In the genomic region with DNA sequence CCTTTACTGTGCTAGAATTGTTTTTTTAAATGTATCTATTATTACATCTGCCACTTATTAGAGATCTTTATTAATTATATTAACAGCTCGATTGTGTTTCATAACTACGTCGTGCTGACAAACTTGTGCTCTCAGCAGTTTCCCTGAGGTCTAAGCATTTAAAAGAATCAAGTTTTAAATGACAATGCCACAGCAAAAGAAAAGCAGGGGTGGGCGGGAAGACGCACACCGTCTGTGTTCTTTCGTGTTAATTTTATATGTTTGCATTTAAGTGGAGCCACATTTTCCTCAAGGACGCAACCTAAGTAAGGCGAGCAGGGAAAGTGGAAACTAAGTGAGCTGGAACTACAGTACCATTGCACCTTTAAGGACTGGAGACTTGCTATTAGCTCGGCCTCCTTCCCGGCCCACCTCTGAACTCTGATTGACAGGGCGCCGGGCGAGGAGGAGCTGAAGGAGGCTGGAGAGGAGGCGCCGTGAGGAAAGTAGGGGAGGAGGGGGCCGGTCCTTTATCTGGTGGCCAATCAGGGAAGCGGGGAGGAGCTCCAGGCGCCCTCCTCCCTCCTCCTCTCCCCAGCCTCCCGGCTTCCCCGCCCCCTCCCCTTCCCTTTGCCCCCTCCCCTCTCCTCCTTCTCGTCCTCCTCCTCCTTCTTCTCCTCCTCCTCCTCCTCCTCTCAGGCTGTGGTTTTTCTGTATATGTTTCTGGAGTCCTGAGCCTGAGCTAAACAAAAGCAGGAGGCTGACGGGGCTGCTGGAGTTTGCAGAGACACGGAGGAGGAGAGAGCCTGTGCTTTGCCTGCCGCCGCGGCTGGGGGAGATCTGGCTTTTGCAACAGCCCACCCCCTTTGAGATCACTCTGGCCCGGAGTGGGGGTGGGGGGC, we compare ENCODE assay signal across 1 cellular context.
TF ChIP-seq lines count a peak whose summit lies in the region.

A gene (plus strand): TSS at position 724 of the 881 bp plus-strand sequence.

TF ChIP-seq in K562, 482 proteins besides CTCF, POLR2A, EP300 and RAD21 (continued from another document):
- TF ChIP-seq, protein P1, sequence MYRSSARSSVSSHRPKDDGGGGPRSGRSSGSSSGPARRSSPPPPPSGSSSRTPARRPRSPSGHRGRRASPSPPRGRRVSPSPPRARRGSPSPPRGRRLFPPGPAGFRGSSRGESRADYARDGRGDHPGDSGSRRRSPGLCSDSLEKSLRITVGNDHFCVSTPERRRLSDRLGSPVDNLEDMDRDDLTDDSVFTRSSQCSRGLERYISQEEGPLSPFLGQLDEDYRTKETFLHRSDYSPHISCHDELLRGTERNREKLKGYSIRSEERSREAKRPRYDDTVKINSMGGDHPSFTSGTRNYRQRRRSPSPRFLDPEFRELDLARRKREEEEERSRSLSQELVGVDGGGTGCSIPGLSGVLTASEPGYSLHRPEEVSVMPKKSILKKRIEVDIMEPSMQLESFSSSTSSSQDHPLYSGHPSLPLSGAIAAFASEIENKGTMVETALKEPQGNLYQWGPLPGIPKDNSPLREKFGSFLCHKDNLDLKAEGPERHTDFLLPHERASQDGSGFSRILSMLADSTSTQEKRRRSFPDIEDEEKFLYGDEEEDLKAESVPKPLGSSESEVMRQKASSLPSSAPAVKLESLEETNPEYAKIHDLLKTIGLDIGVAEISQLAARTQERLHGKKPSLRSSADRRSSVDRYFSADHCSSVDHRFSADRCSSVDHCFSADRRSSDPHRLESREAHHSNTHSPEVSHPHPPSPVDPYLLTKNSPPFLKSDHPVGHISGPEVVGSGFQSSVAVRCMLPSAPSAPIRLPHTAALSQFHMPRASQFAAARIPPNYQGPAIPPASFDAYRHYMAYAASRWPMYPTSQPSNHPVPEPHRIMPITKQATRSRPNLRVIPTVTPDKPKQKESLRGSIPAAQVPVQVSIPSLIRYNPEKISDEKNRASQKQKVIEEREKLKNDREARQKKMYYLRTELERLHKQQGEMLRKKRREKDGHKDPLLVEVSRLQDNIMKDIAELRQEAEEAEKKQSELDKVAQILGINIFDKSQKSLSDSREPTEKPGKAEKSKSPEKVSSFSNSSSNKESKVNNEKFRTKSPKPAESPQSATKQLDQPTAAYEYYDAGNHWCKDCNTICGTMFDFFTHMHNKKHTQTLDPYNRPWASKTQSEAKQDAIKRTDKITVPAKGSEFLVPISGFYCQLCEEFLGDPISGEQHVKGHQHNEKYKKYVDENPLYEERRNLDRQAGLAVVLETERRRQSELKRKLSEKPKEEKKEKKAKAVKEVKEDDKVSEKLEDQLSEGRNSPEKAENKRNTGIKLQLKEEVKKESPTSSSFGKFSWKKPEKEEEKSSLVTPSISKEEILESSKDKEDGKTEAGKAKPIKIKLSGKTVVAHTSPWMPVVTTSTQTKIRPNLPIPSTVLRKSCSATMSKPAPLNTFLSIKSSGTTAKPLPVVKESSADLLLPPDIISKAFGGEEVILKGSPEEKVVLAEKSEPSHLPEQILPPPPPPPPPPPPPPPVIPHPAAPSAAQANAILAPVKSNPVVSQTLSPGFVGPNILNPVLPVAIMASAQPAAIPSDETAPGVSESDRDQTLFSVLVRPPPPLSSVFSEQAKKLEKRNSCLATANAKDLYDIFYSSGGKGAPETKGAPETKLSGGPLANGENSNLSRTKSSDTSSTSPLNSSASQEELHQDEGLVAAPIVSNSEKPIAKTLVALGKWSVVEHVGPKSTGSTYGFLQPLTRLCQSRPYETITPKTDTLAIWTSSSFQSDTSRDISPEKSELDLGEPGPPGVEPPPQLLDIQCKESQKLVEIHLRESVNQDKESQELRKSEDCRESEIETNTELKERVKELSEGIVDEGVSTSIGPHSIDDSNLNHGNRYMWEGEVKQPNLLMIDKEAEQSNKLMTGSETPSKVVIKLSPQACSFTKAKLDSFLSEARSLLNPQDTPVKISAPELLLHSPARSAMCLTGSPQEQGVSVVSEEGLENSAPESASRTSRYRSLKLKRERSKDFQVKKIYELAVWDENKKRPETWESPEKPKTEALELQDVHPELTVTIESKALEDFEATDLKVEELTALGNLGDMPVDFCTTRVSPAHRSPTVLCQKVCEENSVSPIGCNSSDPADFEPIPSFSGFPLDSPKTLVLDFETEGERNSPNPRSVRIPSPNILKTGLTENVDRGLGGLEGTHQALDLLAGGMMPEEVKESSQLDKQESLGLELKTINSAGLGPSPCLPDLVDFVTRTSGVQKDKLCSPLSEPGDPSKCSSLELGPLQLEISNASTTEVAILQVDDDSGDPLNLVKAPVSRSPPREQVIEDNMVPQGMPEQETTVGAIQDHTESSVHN (IDR thresholded peaks at IDR 0.05; ENCODE audit: borderline replicate concordance in 1 of 2, low read depth in 1 of 2), result no peak
- no peak for TF ChIP-seq SREBF2 (CRISPR knock-in tag; IDR thresholded peaks at IDR 0.05)
- no peak for TF ChIP-seq CC2D1A (IDR thresholded peaks at IDR 0.05)
- no peak for TF ChIP-seq BRD4 (IDR thresholded peaks at IDR 0.05)
- TF ChIP-seq HNRNPK (IDR thresholded peaks at IDR 0.05; ENCODE audit: low read depth, low read length, poor library complexity, severe bottlenecking), result no peak
- no peak for TF ChIP-seq TEAD2 (tag; IDR thresholded peaks at IDR 0.05)
- TF ChIP-seq GATAD2B (IDR thresholded peaks at IDR 0.05; ENCODE audit: borderline replicate concordance), result no peak
- no peak for TF ChIP-seq RFX1 (IDR thresholded peaks at IDR 0.05)
- no peak for TF ChIP-seq ZNF695 (CRISPR knock-in tag; IDR thresholded peaks at IDR 0.05)
- no peak for TF ChIP-seq ARHGAP35 (IDR thresholded peaks at IDR 0.05; ENCODE audit: partially characterized antibody)
- TF ChIP-seq, protein P2, sequence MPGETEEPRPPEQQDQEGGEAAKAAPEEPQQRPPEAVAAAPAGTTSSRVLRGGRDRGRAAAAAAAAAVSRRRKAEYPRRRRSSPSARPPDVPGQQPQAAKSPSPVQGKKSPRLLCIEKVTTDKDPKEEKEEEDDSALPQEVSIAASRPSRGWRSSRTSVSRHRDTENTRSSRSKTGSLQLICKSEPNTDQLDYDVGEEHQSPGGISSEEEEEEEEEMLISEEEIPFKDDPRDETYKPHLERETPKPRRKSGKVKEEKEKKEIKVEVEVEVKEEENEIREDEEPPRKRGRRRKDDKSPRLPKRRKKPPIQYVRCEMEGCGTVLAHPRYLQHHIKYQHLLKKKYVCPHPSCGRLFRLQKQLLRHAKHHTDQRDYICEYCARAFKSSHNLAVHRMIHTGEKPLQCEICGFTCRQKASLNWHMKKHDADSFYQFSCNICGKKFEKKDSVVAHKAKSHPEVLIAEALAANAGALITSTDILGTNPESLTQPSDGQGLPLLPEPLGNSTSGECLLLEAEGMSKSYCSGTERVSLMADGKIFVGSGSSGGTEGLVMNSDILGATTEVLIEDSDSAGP (CRISPR knock-in tag; IDR thresholded peaks at IDR 0.05), result peak; percentile 93
- peak in 1 of 2 experiments; percentile 79; a peak in 1 of 4 replicates for TF ChIP-seq MAZ (CRISPR knock-in tag; conservative IDR thresholded peaks at IDR 0.05 in 1 of 2, IDR thresholded peaks at IDR 0.05 in 1 of 2)
- TF ChIP-seq, protein P3, sequence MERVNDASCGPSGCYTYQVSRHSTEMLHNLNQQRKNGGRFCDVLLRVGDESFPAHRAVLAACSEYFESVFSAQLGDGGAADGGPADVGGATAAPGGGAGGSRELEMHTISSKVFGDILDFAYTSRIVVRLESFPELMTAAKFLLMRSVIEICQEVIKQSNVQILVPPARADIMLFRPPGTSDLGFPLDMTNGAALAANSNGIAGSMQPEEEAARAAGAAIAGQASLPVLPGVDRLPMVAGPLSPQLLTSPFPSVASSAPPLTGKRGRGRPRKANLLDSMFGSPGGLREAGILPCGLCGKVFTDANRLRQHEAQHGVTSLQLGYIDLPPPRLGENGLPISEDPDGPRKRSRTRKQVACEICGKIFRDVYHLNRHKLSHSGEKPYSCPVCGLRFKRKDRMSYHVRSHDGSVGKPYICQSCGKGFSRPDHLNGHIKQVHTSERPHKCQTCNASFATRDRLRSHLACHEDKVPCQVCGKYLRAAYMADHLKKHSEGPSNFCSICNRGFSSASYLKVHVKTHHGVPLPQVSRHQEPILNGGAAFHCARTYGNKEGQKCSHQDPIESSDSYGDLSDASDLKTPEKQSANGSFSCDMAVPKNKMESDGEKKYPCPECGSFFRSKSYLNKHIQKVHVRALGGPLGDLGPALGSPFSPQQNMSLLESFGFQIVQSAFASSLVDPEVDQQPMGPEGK (CRISPR knock-in tag; IDR thresholded peaks at IDR 0.05; ENCODE audit: borderline replicate concordance), result no peak
- TF ChIP-seq, protein P4, sequence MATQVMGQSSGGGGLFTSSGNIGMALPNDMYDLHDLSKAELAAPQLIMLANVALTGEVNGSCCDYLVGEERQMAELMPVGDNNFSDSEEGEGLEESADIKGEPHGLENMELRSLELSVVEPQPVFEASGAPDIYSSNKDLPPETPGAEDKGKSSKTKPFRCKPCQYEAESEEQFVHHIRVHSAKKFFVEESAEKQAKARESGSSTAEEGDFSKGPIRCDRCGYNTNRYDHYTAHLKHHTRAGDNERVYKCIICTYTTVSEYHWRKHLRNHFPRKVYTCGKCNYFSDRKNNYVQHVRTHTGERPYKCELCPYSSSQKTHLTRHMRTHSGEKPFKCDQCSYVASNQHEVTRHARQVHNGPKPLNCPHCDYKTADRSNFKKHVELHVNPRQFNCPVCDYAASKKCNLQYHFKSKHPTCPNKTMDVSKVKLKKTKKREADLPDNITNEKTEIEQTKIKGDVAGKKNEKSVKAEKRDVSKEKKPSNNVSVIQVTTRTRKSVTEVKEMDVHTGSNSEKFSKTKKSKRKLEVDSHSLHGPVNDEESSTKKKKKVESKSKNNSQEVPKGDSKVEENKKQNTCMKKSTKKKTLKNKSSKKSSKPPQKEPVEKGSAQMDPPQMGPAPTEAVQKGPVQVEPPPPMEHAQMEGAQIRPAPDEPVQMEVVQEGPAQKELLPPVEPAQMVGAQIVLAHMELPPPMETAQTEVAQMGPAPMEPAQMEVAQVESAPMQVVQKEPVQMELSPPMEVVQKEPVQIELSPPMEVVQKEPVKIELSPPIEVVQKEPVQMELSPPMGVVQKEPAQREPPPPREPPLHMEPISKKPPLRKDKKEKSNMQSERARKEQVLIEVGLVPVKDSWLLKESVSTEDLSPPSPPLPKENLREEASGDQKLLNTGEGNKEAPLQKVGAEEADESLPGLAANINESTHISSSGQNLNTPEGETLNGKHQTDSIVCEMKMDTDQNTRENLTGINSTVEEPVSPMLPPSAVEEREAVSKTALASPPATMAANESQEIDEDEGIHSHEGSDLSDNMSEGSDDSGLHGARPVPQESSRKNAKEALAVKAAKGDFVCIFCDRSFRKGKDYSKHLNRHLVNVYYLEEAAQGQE (CRISPR knock-in tag; IDR thresholded peaks at IDR 0.05; ENCODE audit: low read depth), result no peak
- TF ChIP-seq, protein P5, sequence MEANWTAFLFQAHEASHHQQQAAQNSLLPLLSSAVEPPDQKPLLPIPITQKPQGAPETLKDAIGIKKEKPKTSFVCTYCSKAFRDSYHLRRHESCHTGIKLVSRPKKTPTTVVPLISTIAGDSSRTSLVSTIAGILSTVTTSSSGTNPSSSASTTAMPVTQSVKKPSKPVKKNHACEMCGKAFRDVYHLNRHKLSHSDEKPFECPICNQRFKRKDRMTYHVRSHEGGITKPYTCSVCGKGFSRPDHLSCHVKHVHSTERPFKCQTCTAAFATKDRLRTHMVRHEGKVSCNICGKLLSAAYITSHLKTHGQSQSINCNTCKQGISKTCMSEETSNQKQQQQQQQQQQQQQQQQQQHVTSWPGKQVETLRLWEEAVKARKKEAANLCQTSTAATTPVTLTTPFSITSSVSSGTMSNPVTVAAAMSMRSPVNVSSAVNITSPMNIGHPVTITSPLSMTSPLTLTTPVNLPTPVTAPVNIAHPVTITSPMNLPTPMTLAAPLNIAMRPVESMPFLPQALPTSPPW (CRISPR knock-in tag; IDR thresholded peaks at IDR 0.05), result peak; percentile 80
- no peak for TF ChIP-seq CBX3 (IDR thresholded peaks at IDR 0.05; ENCODE audit: borderline replicate concordance in 1 of 2, low read length in 2 of 2)
- TF ChIP-seq, protein P6, sequence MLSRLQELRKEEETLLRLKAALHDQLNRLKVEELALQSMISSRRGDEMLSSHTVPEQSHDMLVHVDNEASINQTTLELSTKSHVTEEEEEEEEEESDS (CRISPR knock-in tag; IDR thresholded peaks at IDR 0.05), result no peak
- TF ChIP-seq HIVEP1 (CRISPR knock-in tag; IDR thresholded peaks at IDR 0.05), result no peak
- no peak for TF ChIP-seq MAFG (tag; conservative IDR thresholded peaks at IDR 0.05)
